Comparison of ENCODE assay signal across 13 cellular contexts in genomic region chr10:13614530-13615332, GRCh38. TPM values are rescaled to one million over a fixed set of nuclear protein-coding genes. Genes with fewer than 3 reads are reported as not detected.
DNase-seq lines count a peak whose midpoint lies in the region; ATAC-seq and TF ChIP-seq lines count a peak whose summit lies in the region.
"Had no signal": no experiment of that assay in that cellular context is flagged by ENCODE, and none has a peak within 500 bp of the region (broad histone marks: within the 10 kb centered on the region; RNA-seq: fewer than 3 reads in every experiment).

No MANE protein-coding gene starts in this region.

- peaks cover 5% of the 10 kb centered on the region for H3K36me3 ChIP-seq in SK-N-MC (ENCODE audit: insufficient read depth, low read length)

- H3K4me1 Mint-ChIP-seq in CD14-positive monocyte = no peaks in the 10 kb centered on the region

- no peaks in the 10 kb centered on the region for H3K9me3 ChIP-seq in SK-N-MC (ENCODE audit: low read depth, low read length)
- H3K9me3 ChIP-seq: upper lobe of right lung had no signal

- TF ChIP-seq CTCF in CD14-positive monocyte (IDR thresholded peaks at IDR 0.05) = no peak

- intact Hi-C loops in CD14-positive monocyte (cut with micrococcal nuclease) = no loop called here

- no peak overlapping the region for H3K4me3 ChIP-seq in SK-N-MC
- H3K4me3 ChIP-seq: upper lobe of right lung had no signal

- peaks cover 87 to 97% of the 10 kb centered on the region in 2 donors for H3K36me3 Mint-ChIP-seq in CD14-positive monocyte

- peak; percentile 80 for DNase-seq in GM04504 (ENCODE audit: low read depth)
- peak; percentile 47 for DNase-seq in SK-N-MC (ENCODE audit: low read depth, low spot score)
- DNase-seq in fibroblast of peridontal ligament (ENCODE audit: extremely low read depth) = peak; percentile 59
- peak; percentile 13 for DNase-seq in non-pigmented ciliary epithelial cell (ENCODE audit: low read depth)
- DNase-seq in stimulated activated naive CD4-positive, alpha-beta T cell (lab: John Stamatoyannopoulos, UW) = no peak
- DNase-seq in CD14-positive monocyte (ENCODE audit: low spot score) = no peak
- DNase-seq in KG1 (lab: John Stamatoyannopoulos, UW) = no peak
- DNase-seq: DMS153, GOT3, head of caudate nucleus, upper lobe of right lung had no signal

- H3K27ac Mint-ChIP-seq in CD14-positive monocyte = peak overlapping the region in 1 of 7 donors; percentile 52
- H3K27ac Mint-ChIP-seq: natural killer cell treated with Interleukin-12 subunit alpha and Interleukin-12 subunit beta and Interleukin-15 and Interleukin-18, amount 100 ng/mL, for 72 hours had no signal

- no peak for ATAC-seq in HG03139 (IDR thresholded peaks at IDR 0.05; ENCODE audit: unreplicated experiment)
- ATAC-seq: natural killer cell treated with Interleukin-12 subunit alpha and Interleukin-12 subunit beta and Interleukin-15 and Interleukin-18, amount 100 ng/mL, for 72 hours; upper lobe of right lung had no signal

- peaks cover 0 to 2% (median 0%) of the 10 kb centered on the region in 3 donors for H3K27me3 Mint-ChIP-seq in CD14-positive monocyte (ENCODE audit: low read depth in 3 of 3)
- H3K27me3 Mint-ChIP-seq: natural killer cell treated with Interleukin-12 subunit alpha and Interleukin-12 subunit beta and Interleukin-15 and Interleukin-18, amount 100 ng/mL, for 72 hours had no signal

- no peaks in the 10 kb centered on the region for H3K9me3 Mint-ChIP-seq in CD14-positive monocyte
- H3K9me3 Mint-ChIP-seq: natural killer cell treated with Interleukin-12 subunit alpha and Interleukin-12 subunit beta and Interleukin-15 and Interleukin-18, amount 100 ng/mL, for 72 hours had no signal

- H3K4me3 Mint-ChIP-seq in CD14-positive monocyte = no peak overlapping the region
- H3K4me3 Mint-ChIP-seq: natural killer cell treated with Interleukin-12 subunit alpha and Interleukin-12 subunit beta and Interleukin-15 and Interleukin-18, amount 100 ng/mL, for 72 hours had no signal

- H3K9ac ChIP-seq in SK-N-MC (ENCODE audit: insufficient read length) = no peak overlapping the region

- H3K27ac ChIP-seq in SK-N-MC = no peak overlapping the region
- H3K27ac ChIP-seq: upper lobe of right lung had no signal

RNA-seq across cellular contexts. Expression of gene PRPF18, which starts 28.0 kb away (rescaled TPM):
- polyA plus RNA-seq in CD14-positive monocyte = 10 to 100 TPM; 26.8 to 31.4 TPM

Comparison
In these comparisons a context has a peak if more than half of its experiments do, and no peak if none do; other contexts are left out.
1. DNase-seq: peak in GM04504 (single experiment), SK-N-MC (single experiment), fibroblast of peridontal ligament (single experiment) and non-pigmented ciliary epithelial cell (single experiment); none in stimulated activated naive CD4-positive, alpha-beta T cell (0 of 6), CD14-positive monocyte (single experiment) and KG1 (single experiment).